In the genomic region with DNA sequence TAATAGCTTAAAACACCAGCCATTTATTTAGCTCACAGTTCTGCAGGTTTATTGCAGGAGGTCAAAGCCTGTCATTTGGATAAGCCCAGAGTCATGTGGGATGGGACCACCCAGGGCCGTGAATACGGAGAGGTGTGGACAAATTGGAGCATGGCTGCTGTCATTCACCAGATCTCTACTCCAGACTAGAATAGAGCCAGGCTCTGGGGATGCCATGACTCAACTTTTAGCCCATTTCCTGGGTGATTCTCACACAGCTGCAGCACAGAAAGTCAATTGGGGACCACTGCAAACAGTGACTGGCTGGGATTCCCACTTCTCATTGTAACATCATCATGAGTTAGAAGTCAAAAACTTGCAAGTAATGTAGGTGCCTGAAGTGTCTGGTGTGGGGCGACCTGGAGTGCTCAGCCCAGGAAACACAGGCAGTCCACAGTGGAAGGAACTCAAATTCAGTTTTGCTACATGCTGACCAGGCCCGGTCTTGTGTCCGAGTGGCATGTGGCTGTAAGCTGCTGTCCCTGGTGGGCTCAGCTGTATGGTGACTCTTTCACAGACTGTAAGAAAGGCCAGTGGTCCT, we compare ENCODE assay signal across 23 cellular contexts.
DNase-seq lines count a peak whose midpoint lies in the region; ATAC-seq and TF ChIP-seq lines count a peak whose summit lies in the region.
"Had no signal": no experiment of that assay in that cellular context is flagged by ENCODE, and none has a peak within 500 bp of the region (broad histone marks: within the 10 kb centered on the region; RNA-seq: fewer than 3 reads in every experiment).

No MANE protein-coding gene starts in this region.

- in situ Hi-C loops in IMR-90 (cut with MboI; ENCODE audit: low sequenced_read_pairs), result no loop called here

- peaks cover 34% of the 10 kb centered on the region for H3K9me3 ChIP-seq in IMR-90 (ENCODE audit: control insufficient read depth, insufficient read depth, low read length)
- no peaks in the 10 kb centered on the region for H3K9me3 ChIP-seq in uterus
- H3K9me3 ChIP-seq: BE2C had no signal

- no peaks in the 10 kb centered on the region for H3K27me3 Mint-ChIP-seq in WTC11 (ENCODE audit: low read depth)
- H3K27me3 Mint-ChIP-seq: CD4-positive, alpha-beta T cell had no signal

- H3K79me2 ChIP-seq in mesendoderm (ENCODE audit: control insufficient read depth, insufficient read depth, low read length), result no peaks in the 10 kb centered on the region

- H3K4me1 ChIP-seq in IMR-90 (ENCODE audit: control insufficient read depth, insufficient read depth, low read length) (no peaks in the 10 kb centered on the region), mesendoderm (ENCODE audit: control insufficient read depth, low read depth, low read length) (peaks cover 3% of the 10 kb centered on the region), uterus (peaks cover 12 to 14% of the 10 kb centered on the region in 2 donors)
- H3K4me1 ChIP-seq: A549; BE2C; BLaER1 treated with 17β-estradiol and CSF1 and Interleukin-3, amounts not matched to agents 10 nM and 100 nM had no signal

- H3K4me2 ChIP-seq in IMR-90 (ENCODE audit: low read depth, low read length) (no peak overlapping the region), mesendoderm (ENCODE audit: low read length) (no peak overlapping the region)
- H3K4me2 ChIP-seq: A549; BLaER1 treated with 17β-estradiol and CSF1 and Interleukin-3, amounts not matched to agents 10 nM and 100 nM; GM23338 had no signal

- no peak overlapping the region for H3K18ac ChIP-seq in IMR-90 (ENCODE audit: low read depth, low read length)
- H3K18ac ChIP-seq in mesendoderm (ENCODE audit: low read length), result peak overlapping the region; percentile 11

- peak overlapping the region; percentile 55 for H2AK9ac ChIP-seq in IMR-90 (replicated peaks; ENCODE audit: low read depth, low read length, poor library complexity)

- H4K91ac ChIP-seq in IMR-90 (ENCODE audit: insufficient read depth, low read depth, low read length), result no peak overlapping the region

- no CpG with 5 or more reads among the region's 5 CpGs for WGBS in IMR-90 (ENCODE audit: extremely low coverage in 2 of 2, insufficient read length in 1 of 2), 2 experiments
- WGBS in mesendoderm (ENCODE audit: extremely low coverage, insufficient coverage, low lambda C conversion rate), result no CpG with 5 or more reads among the region's 5 CpGs

- H3K27me3 ChIP-seq in IMR-90 (ENCODE audit: control insufficient read depth, insufficient read depth, low read length), result no peaks in the 10 kb centered on the region
- H3K27me3 ChIP-seq in mesendoderm (ENCODE audit: insufficient read depth, low read length, poor library complexity), result no peaks in the 10 kb centered on the region
- no peaks in the 10 kb centered on the region for H3K27me3 ChIP-seq in uterus
- H3K27me3 ChIP-seq: BE2C; BLaER1 treated with 17β-estradiol and CSF1 and Interleukin-3, amounts not matched to agents 10 nM and 100 nM had no signal

- H3K9me1 ChIP-seq in IMR-90 (ENCODE audit: insufficient read depth, low read length), result no peaks in the 10 kb centered on the region

- H3K9me3 Mint-ChIP-seq in WTC11, result peaks cover 4% of the 10 kb centered on the region

- H3K4me3 Mint-ChIP-seq in WTC11, result no peak overlapping the region
- H3K4me3 Mint-ChIP-seq: CD14-positive monocyte; CD4-positive, alpha-beta T cell; CD8-positive, alpha-beta memory T cell; GM23338; H9 had no signal

- H2BK120ac ChIP-seq in IMR-90 (ENCODE audit: low read depth, low read length) (no peak overlapping the region), mesendoderm (ENCODE audit: low read depth, low read length) (no peak overlapping the region)

- H3K4me1 Mint-ChIP-seq in WTC11, result peaks cover 15% of the 10 kb centered on the region
- H3K4me1 Mint-ChIP-seq: CD14-positive monocyte; CD8-positive, alpha-beta memory T cell had no signal

- no peak overlapping the region for H2AFZ ChIP-seq in IMR-90 (replicated peaks; ENCODE audit: low read length, poor library complexity)

- H4K5ac ChIP-seq in IMR-90 (ENCODE audit: low read depth, low read length), result no peak overlapping the region
- no peak overlapping the region for H4K5ac ChIP-seq in mesendoderm (ENCODE audit: low read length)

- H3K27ac ChIP-seq in IMR-90 (ENCODE audit: insufficient read depth, low read length) (no peak overlapping the region), mesendoderm (ENCODE audit: low read depth, low read length) (no peak overlapping the region), uterus (peak overlapping the region; percentile 77 to 86)
- H3K27ac ChIP-seq: A549; BLaER1 treated with 17β-estradiol and CSF1 and Interleukin-3, amounts not matched to agents 10 nM and 100 nM had no signal

- no peak for TF ChIP-seq POLR2A in IMR-90 (IDR thresholded peaks at IDR 0.05; ENCODE audit: low read depth, low read length)
- TF ChIP-seq POLR2A in uterus (IDR thresholded peaks at IDR 0.05), result no peak

- H2BK5ac ChIP-seq in IMR-90 (ENCODE audit: low read depth, low read length, poor library complexity, severe bottlenecking) (no peak overlapping the region), mesendoderm (ENCODE audit: low read length) (no peak overlapping the region)

- intact Hi-C loops in IMR-90 (cut with micrococcal nuclease), result no loop called here
- intact Hi-C loops in uterus (cut with DNase I; ENCODE audit: low total_unique reads), result loop anchor here (10.0 kb wide), 1 partner anchor 227 kb away; a partner anchor contains a TSS
- intact Hi-C loops in sciatic nerve (cut with DNase I), result no loop called here

- TF ChIP-seq CTCF in IMR-90 (conservative IDR thresholded peaks at IDR 0.05; ENCODE audit: low read depth, low read length), result no peak
- no peak for TF ChIP-seq CTCF in uterus (IDR thresholded peaks at IDR 0.05)
- TF ChIP-seq CTCF in WTC11 (IDR thresholded peaks at IDR 0.05), result no peak

- H3K79me1 ChIP-seq in IMR-90 (ENCODE audit: low read depth in 1 of 2, low read length in 2 of 2) (no peaks in the 10 kb centered on the region), mesendoderm (ENCODE audit: low read length) (no peaks in the 10 kb centered on the region)

- 0 out of 2 replicates have a peak, but pooled peaks cover 2% of the 10 kb centered on the region for H3K36me3 Mint-ChIP-seq in WTC11
- H3K36me3 Mint-ChIP-seq: CD14-positive monocyte; CD8-positive, alpha-beta memory T cell had no signal

- no peak overlapping the region for H3K23ac ChIP-seq in IMR-90 (ENCODE audit: low read depth, low read length)
- H3K23ac ChIP-seq in mesendoderm (ENCODE audit: low read length), result no peak overlapping the region

- DNase-seq in IMR-90 (no peak), ecto neural progenitor cell (ENCODE audit: low spot score) (peak; percentile 19), mesendoderm (no peak), uterus (no peak), sciatic nerve (ENCODE audit: low spot score) (no peak), DMS114 treated with DMSO at 0.1 percent for 48 hours (lab: John Stamatoyannopoulos, UW; ENCODE audit: unreplicated experiment) (no peak), WTC11 (ENCODE audit: low spot score) (no peak)
- DNase-seq: 8988T; ACHN; AML-193; BE2C; CD4-positive, alpha-beta T cell; CD8-positive, alpha-beta memory T cell; DMS 273 treated with DMSO at 0.1 percent for 48 hours; DMS53; DMS79 treated with DMSO at 0.1 percent for 48 hours; GF-D8; H9 had no signal

- H3K56ac ChIP-seq in IMR-90 (ENCODE audit: extremely low read depth, insufficient read depth, low read length) (no peak overlapping the region), mesendoderm (ENCODE audit: low read length) (peak overlapping the region; percentile 17)

- POLR2A ChIA-PET in IMR-90 (lab: Charles Lee; ENCODE audit: unreplicated experiment) (no interaction called here), WTC11 (lab: Charles Lee) (no interaction called here)

- TF ChIP-seq RAD21 in IMR-90 (IDR thresholded peaks at IDR 0.05; ENCODE audit: low read length), result no peak

- no peaks in the 10 kb centered on the region for H3K36me3 ChIP-seq in IMR-90 (ENCODE audit: control insufficient read depth, insufficient read depth, low read length)
- H3K36me3 ChIP-seq in mesendoderm (ENCODE audit: control insufficient read depth, insufficient read depth, low read length), result no peaks in the 10 kb centered on the region
- H3K36me3 ChIP-seq in uterus, result no peaks in the 10 kb centered on the region
- H3K36me3 ChIP-seq: BE2C; BLaER1 treated with 17β-estradiol and CSF1 and Interleukin-3, amounts not matched to agents 10 nM and 100 nM had no signal

- CTCF ChIA-PET in IMR-90 (lab: Yijun Ruan, JAX), result no interaction called here
- CTCF ChIA-PET in WTC11 (lab: Charles Lee), result no interaction called here

- ATAC-seq in IMR-90 (ENCODE audit: low read depth) (no peak), sciatic nerve (no peak), WTC11 (no peak)
- ATAC-seq: A549, GM23338, HCT116 had no signal

- no peak overlapping the region for H3K14ac ChIP-seq in IMR-90 (replicated peaks; ENCODE audit: low read depth, low read length)

- H3K9ac ChIP-seq in IMR-90 (ENCODE audit: low read depth, low read length) (no peak overlapping the region), mesendoderm (ENCODE audit: low read length) (no peak overlapping the region)
- H3K9ac ChIP-seq: BLaER1 treated with 17β-estradiol and CSF1 and Interleukin-3, amounts not matched to agents 10 nM and 100 nM had no signal

- H4K8ac ChIP-seq in IMR-90 (ENCODE audit: low read depth in 2 of 2, low read length in 2 of 2) (no peak overlapping the region), mesendoderm (ENCODE audit: low read depth, low read length) (no peak overlapping the region)

- H3K27ac Mint-ChIP-seq in WTC11, result no peak overlapping the region
- H3K27ac Mint-ChIP-seq: CD14-positive monocyte; CD4-positive, alpha-beta T cell; CD8-positive, alpha-beta memory T cell; GM23338 had no signal

- H3K4me3 ChIP-seq in IMR-90 (ENCODE audit: insufficient read depth, low read depth, low read length), result no peak overlapping the region
- no peak overlapping the region for H3K4me3 ChIP-seq in mesendoderm (ENCODE audit: low read length)
- no peak overlapping the region for H3K4me3 ChIP-seq in uterus
- H3K4me3 ChIP-seq: A549; BLaER1 treated with 17β-estradiol and CSF1 and Interleukin-3, amounts not matched to agents 10 nM and 100 nM; GM23338 had no signal

- BruUV-seq in IMR-90 (replicated peaks; lab: Mats Ljungman, UMichigan), result no TSS peak

- dilution Hi-C loops in IMR-90 (cut with HindIII; ENCODE audit: low sequenced_read_pairs, unreplicated experiment), result no loop called here

- no peaks in the 10 kb centered on the region for H4K20me1 ChIP-seq in IMR-90 (ENCODE audit: insufficient read depth, low read length)
- H4K20me1 ChIP-seq: BLaER1 treated with 17β-estradiol and CSF1 and Interleukin-3, amounts not matched to agents 10 nM and 100 nM had no signal

- H2AK5ac ChIP-seq in IMR-90 (ENCODE audit: low read depth, low read length) (no peak overlapping the region), mesendoderm (ENCODE audit: low read length) (no peak overlapping the region)

- H3K4ac ChIP-seq in IMR-90 (ENCODE audit: low read depth, low read length) (no peak overlapping the region), mesendoderm (ENCODE audit: low read depth, low read length) (no peak overlapping the region)

- H2BK15ac ChIP-seq in IMR-90 (ENCODE audit: low read depth, low read length) (no peak overlapping the region), mesendoderm (replicated peaks; ENCODE audit: low read depth) (no peak overlapping the region)

- no peak overlapping the region for H2BK20ac ChIP-seq in IMR-90 (ENCODE audit: low read depth, low read length)

TF ChIP-seq in WTC11, 78 proteins besides CTCF, POLR2A, EP300 and RAD21 (continues in another document):
- TF ChIP-seq ZNF396 (CRISPR knock-in tag; IDR thresholded peaks at IDR 0.05; ENCODE audit: borderline replicate concordance) (no peak), SP1 (CRISPR knock-in tag; conservative IDR thresholded peaks at IDR 0.05) (no peak)

Comparison
In these comparisons a context has a peak if more than half of its experiments do, and no peak if none do; other contexts are left out.
1. H3K27ac ChIP-seq: peak in uterus (2 of 2); none in IMR-90 (single experiment) and mesendoderm (single experiment).